In genomic region chr19:2609034-2609388, GRCh38 we compare ENCODE assay signal across 7 cellular contexts.
DNase-seq lines count a peak whose midpoint lies in the region; ATAC-seq and TF ChIP-seq lines count a peak whose summit lies in the region.
"Not testable (repeated sequence)": the region's sequence is repeated elsewhere in the genome, so short reads cannot be mapped to it uniquely, and the experiment has no call there.

No MANE protein-coding gene starts in this region.

- not testable (repeated sequence) for ATAC-seq in natural killer cell treated with Interleukin-12 subunit alpha and Interleukin-12 subunit beta and Interleukin-15 and Interleukin-18, amount 100 ng/mL, for 72 hours

- H3K4me3 ChIP-seq in BLaER1; KMS-11 (IDR thresholded peaks at IDR 0.05; ENCODE audit: insufficient read depth, low read depth, low read length); esophagus muscularis mucosa: not testable (repeated sequence)
- peak overlapping the region; percentile 9; the same call in 1 of the 2 replicates for H3K4me3 ChIP-seq in GM08714 (ENCODE audit: low read length)

- peaks cover 38% of the 10 kb centered on the region for H3K36me3 ChIP-seq in BLaER1
- H3K36me3 ChIP-seq in KMS-11 (ENCODE audit: insufficient read depth); esophagus muscularis mucosa: not testable (repeated sequence)

- H3K4me2 ChIP-seq in BLaER1 (peak overlapping the region; percentile 89), KMS-11 (peak overlapping the region; percentile 93)

- H3K79me2 ChIP-seq in KMS-11 (ENCODE audit: insufficient read depth, low read depth) = not testable (repeated sequence)

- H4K20me1 ChIP-seq in BLaER1 = peaks cover 75% of the 10 kb centered on the region
- H4K20me1 ChIP-seq in KMS-11 (ENCODE audit: insufficient read depth) = not testable (repeated sequence)

- not testable (repeated sequence) for H3K27ac ChIP-seq in BLaER1
- H3K27ac ChIP-seq in KMS-11 (peak overlapping the region; percentile 81), esophagus muscularis mucosa (replicated peaks in 1 of 4) (peak overlapping the region in 3 of 4 donors; percentile 16 to 92 (median 90))

- not testable (repeated sequence) for H3K36me3 Mint-ChIP-seq in T-helper 2 cell treated with Interferon-gamma antibody and Interleukin-4, amounts not matched to agents 5 μg/mL and 100 μg/mL, for 36 hours (ENCODE audit: low read depth); activated naive CD4-positive, alpha-beta T cell treated with anti-CD3 and anti-CD28 coated beads, Interleukin-2, amount 50 U/mL, for 24 hours; natural killer cell treated with Interleukin-12 subunit alpha and Interleukin-12 subunit beta and Interleukin-15 and Interleukin-18, amount 100 ng/mL, for 72 hours

- TF ChIP-seq CTCF in KMS-11 (conservative IDR thresholded peaks at IDR 0.05; ENCODE audit: low read depth, low read length) = peak; percentile 25; the same call in 1 of the 2 replicates
- not testable (repeated sequence) for TF ChIP-seq CTCF in esophagus muscularis mucosa (IDR thresholded peaks at IDR 0.05)

- not testable (repeated sequence) for DNase-seq in T-helper 2 cell treated with Interferon-gamma antibody and Interleukin-4, amounts not matched to agents 5 μg/mL and 100 μg/mL, for 36 hours (ENCODE audit: low spot score); esophagus muscularis mucosa (ENCODE audit: extremely low spot score); natural killer cell treated with Interleukin-12 subunit alpha and Interleukin-12 subunit beta and Interleukin-15 and Interleukin-18, amount 100 ng/mL, for 72 hours (ENCODE audit: low spot score)

- WGBS in esophagus muscularis mucosa = 91% methylated on average over 7 of the region's 7 CpGs

- TF ChIP-seq POLR2A in esophagus muscularis mucosa (IDR thresholded peaks at IDR 0.05; ENCODE audit: low read depth) = not testable (repeated sequence)

- not testable (repeated sequence) for H3K27me3 ChIP-seq in BLaER1; KMS-11 (ENCODE audit: insufficient read depth, low read depth); esophagus muscularis mucosa

- H3K27ac Mint-ChIP-seq in T-helper 2 cell treated with Interferon-gamma antibody and Interleukin-4, amounts not matched to agents 5 μg/mL and 100 μg/mL, for 36 hours = not testable (repeated sequence)
- peak overlapping the region; percentile 36 for H3K27ac Mint-ChIP-seq in activated naive CD4-positive, alpha-beta T cell treated with anti-CD3 and anti-CD28 coated beads, Interleukin-2, amount 50 U/mL, for 24 hours
- H3K27ac Mint-ChIP-seq in natural killer cell treated with Interleukin-12 subunit alpha and Interleukin-12 subunit beta and Interleukin-15 and Interleukin-18, amount 100 ng/mL, for 72 hours = peak overlapping the region; percentile 86 to 87

- H3K4me1 ChIP-seq in BLaER1 (peaks cover 74% of the 10 kb centered on the region), KMS-11 (ENCODE audit: low read depth, poor library complexity, severe bottlenecking) (peaks cover 64% of the 10 kb centered on the region), esophagus muscularis mucosa (peaks cover 18 to 47% (median 33%) of the 10 kb centered on the region in 4 donors)

- intact Hi-C loops in esophagus muscularis mucosa (cut with DNase I) = loop anchor here (5.0 kb wide), 1 partner anchor 67 kb away; no protein-coding TSS in a partner anchor

- peaks cover 12% of the 10 kb centered on the region; the same call in 1 of the 2 replicates for H3K9me3 ChIP-seq in BLaER1
- not testable (repeated sequence) for H3K9me3 ChIP-seq in esophagus muscularis mucosa

- peak overlapping the region; percentile 10 for H3K4me3 Mint-ChIP-seq in T-helper 2 cell treated with Interferon-gamma antibody and Interleukin-4, amounts not matched to agents 5 μg/mL and 100 μg/mL, for 36 hours
- H3K4me3 Mint-ChIP-seq in activated naive CD4-positive, alpha-beta T cell treated with anti-CD3 and anti-CD28 coated beads, Interleukin-2, amount 50 U/mL, for 24 hours = peak overlapping the region; percentile 30
- peak overlapping the region; percentile 68 for H3K4me3 Mint-ChIP-seq in natural killer cell treated with Interleukin-12 subunit alpha and Interleukin-12 subunit beta and Interleukin-15 and Interleukin-18, amount 100 ng/mL, for 72 hours

- not testable (repeated sequence) for TF ChIP-seq EP300 in esophagus muscularis mucosa (IDR thresholded peaks at IDR 0.05)

- not testable (repeated sequence) for H3K9me3 Mint-ChIP-seq in T-helper 2 cell treated with Interferon-gamma antibody and Interleukin-4, amounts not matched to agents 5 μg/mL and 100 μg/mL, for 36 hours; activated naive CD4-positive, alpha-beta T cell treated with anti-CD3 and anti-CD28 coated beads, Interleukin-2, amount 50 U/mL, for 24 hours; natural killer cell treated with Interleukin-12 subunit alpha and Interleukin-12 subunit beta and Interleukin-15 and Interleukin-18, amount 100 ng/mL, for 72 hours

- H2AFZ ChIP-seq in KMS-11 (ENCODE audit: low read depth) = not testable (repeated sequence)

- H3K27me3 Mint-ChIP-seq in T-helper 2 cell treated with Interferon-gamma antibody and Interleukin-4, amounts not matched to agents 5 μg/mL and 100 μg/mL, for 36 hours (ENCODE audit: low read depth) = peaks cover 33% of the 10 kb centered on the region
- not testable (repeated sequence) for H3K27me3 Mint-ChIP-seq in activated naive CD4-positive, alpha-beta T cell treated with anti-CD3 and anti-CD28 coated beads, Interleukin-2, amount 50 U/mL, for 24 hours; natural killer cell treated with Interleukin-12 subunit alpha and Interleukin-12 subunit beta and Interleukin-15 and Interleukin-18, amount 100 ng/mL, for 72 hours

- H3K4me1 Mint-ChIP-seq in T-helper 2 cell treated with Interferon-gamma antibody and Interleukin-4, amounts not matched to agents 5 μg/mL and 100 μg/mL, for 36 hours (ENCODE audit: low read depth) = peaks cover 21% of the 10 kb centered on the region
- peaks cover 37% of the 10 kb centered on the region for H3K4me1 Mint-ChIP-seq in activated naive CD4-positive, alpha-beta T cell treated with anti-CD3 and anti-CD28 coated beads, Interleukin-2, amount 50 U/mL, for 24 hours
- H3K4me1 Mint-ChIP-seq in natural killer cell treated with Interleukin-12 subunit alpha and Interleukin-12 subunit beta and Interleukin-15 and Interleukin-18, amount 100 ng/mL, for 72 hours (ENCODE audit: low read depth in 2 of 2) = peaks cover 36 to 40% of the 10 kb centered on the region in 2 donors

- not testable (repeated sequence) for H3K9ac ChIP-seq in BLaER1
- 0 out of 2 replicates have a peak overlapping the region, but pooled peaks have one; percentile 13 for H3K9ac ChIP-seq in KMS-11

Comparison
In these comparisons a context has a peak if more than half of its experiments do, and no peak if none do; other contexts are left out.
1. H3K4me3 Mint-ChIP-seq: peak in every context shown above with its lines; median percentile 68 in natural killer cell treated with Interleukin-12 subunit alpha and Interleukin-12 subunit beta and Interleukin-15 and Interleukin-18, amount 100 ng/mL, for 72 hours; 30 in activated naive CD4-positive, alpha-beta T cell treated with anti-CD3 and anti-CD28 coated beads, Interleukin-2, amount 50 U/mL, for 24 hours; 10 in T-helper 2 cell treated with Interferon-gamma antibody and Interleukin-4, amounts not matched to agents 5 μg/mL and 100 μg/mL, for 36 hours.